ENCODE assay signal across 19 cellular contexts in the genomic region with DNA sequence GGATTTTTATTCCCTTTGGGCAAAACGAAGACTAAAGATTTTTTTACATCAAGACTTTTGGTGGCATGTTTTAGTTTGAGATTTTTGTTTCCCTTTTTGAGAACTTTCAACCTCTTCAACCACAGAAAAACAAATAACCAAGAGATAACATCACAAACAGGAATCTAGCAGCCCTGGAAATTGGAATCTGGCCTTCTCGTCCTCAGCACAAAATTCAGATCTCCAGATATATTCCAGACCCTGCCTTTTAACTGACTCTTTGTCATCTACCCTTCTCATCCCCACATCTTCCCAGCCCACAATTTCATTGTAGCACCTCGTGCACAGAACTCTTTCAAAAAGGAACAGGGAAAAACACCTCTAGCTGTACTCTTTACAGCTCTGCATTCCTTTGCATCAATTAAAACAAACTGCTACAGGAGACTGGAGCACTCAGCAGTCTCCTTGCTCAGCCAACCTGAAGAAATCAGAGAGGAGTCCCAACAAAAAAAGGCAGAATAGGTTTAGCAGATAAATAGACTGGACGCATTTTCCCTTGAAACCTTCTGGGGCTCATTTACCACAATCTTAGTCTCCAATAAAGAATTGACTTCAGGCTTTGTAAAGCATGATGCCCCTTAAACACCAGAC.
DNase-seq lines count a peak whose midpoint lies in the region; TF ChIP-seq lines count a peak whose summit lies in the region.
"Had no signal": no experiment of that assay in that cellular context is flagged by ENCODE, and none has a peak within 500 bp of the region (broad histone marks: within the 10 kb centered on the region; RNA-seq: fewer than 3 reads in every experiment).

No MANE protein-coding gene starts in this region.

- no peak overlapping the region for H3K27ac ChIP-seq in OCI-LY7 (ENCODE audit: low read depth, low read length, poor library complexity, severe bottlenecking)
- peak overlapping the region; percentile 27 for H3K27ac ChIP-seq in ectodermal cell (ENCODE audit: insufficient read depth, low read depth, low read length, poor library complexity, severe bottlenecking)
- H3K27ac ChIP-seq in hepatocyte: no peak overlapping the region
- H3K27ac ChIP-seq: BLaER1 treated with 17β-estradiol and CSF1 and Interleukin-3, amounts not matched to agents 10 nM and 100 nM; HL-60; SJSA1 had no signal

- H4K20me1 ChIP-seq in OCI-LY7 (ENCODE audit: insufficient read depth, low read length) (no peaks in the 10 kb centered on the region), hepatocyte (ENCODE audit: insufficient read depth, poor library complexity, severe bottlenecking) (no peaks in the 10 kb centered on the region)
- H4K20me1 ChIP-seq: BLaER1 treated with 17β-estradiol and CSF1 and Interleukin-3, amounts not matched to agents 10 nM and 100 nM had no signal

- H3K9me2 ChIP-seq in OCI-LY7 (ENCODE audit: insufficient read depth, low read length) (no peaks in the 10 kb centered on the region), hepatocyte (replicated peaks; ENCODE audit: insufficient read depth) (no peaks in the 10 kb centered on the region)

- H3K4me2 ChIP-seq in OCI-LY7 (ENCODE audit: low read length) (no peak overlapping the region; the same call in 1 of the 2 replicates), hepatocyte (no peak overlapping the region)
- H3K4me2 ChIP-seq: BLaER1 treated with 17β-estradiol and CSF1 and Interleukin-3, amounts not matched to agents 10 nM and 100 nM had no signal

- no peaks in the 10 kb centered on the region for H3K9me3 Mint-ChIP-seq in nephron

- H3K79me2 ChIP-seq in OCI-LY7 (ENCODE audit: insufficient read depth, low read depth, low read length) (no peaks in the 10 kb centered on the region), hepatocyte (no peaks in the 10 kb centered on the region)

- H3K27me3 ChIP-seq in BJ (ENCODE audit: control insufficient read depth, insufficient read depth, low read length): no peaks in the 10 kb centered on the region
- H3K27me3 ChIP-seq in ectodermal cell (ENCODE audit: control insufficient read depth, insufficient read depth, low read length, poor library complexity, severe bottlenecking): no peaks in the 10 kb centered on the region
- H3K27me3 ChIP-seq in hepatocyte: no peaks in the 10 kb centered on the region
- H3K27me3 ChIP-seq: BLaER1 treated with 17β-estradiol and CSF1 and Interleukin-3, amounts not matched to agents 10 nM and 100 nM; SJSA1 had no signal

- H3K27ac Mint-ChIP-seq in nephron: peak overlapping the region in 2 of 3 experiments; percentile 19 to 71

- CTCF ChIA-PET in BJ (lab: Yijun Ruan, JAX) (no interaction called here), OCI-LY7 (lab: Charles Lee; ENCODE audit: unreplicated experiment) (no interaction called here)

- H3K9me3 ChIP-seq in OCI-LY7 (ENCODE audit: low read length) (peaks cover 4% of the 10 kb centered on the region; the same call in 1 of the 2 replicates), ectodermal cell (ENCODE audit: control insufficient read depth, low read length) (no peaks in the 10 kb centered on the region), hepatocyte (ENCODE audit: low read depth) (no peaks in the 10 kb centered on the region)
- H3K9me3 ChIP-seq: BLaER1 treated with 17β-estradiol and CSF1 and Interleukin-3, amounts not matched to agents 10 nM and 100 nM; SJSA1 had no signal

- intact Hi-C loops in OCI-LY7 (cut with micrococcal nuclease; ENCODE audit: unreplicated experiment): no loop called here

- peaks cover 8% of the 10 kb centered on the region for H3K27me3 Mint-ChIP-seq in nephron (ENCODE audit: low read depth)

- POLR2A ChIA-PET in BJ (lab: Charles Lee): no interaction called here
- POLR2A ChIA-PET in OCI-LY7 (lab: Charles Lee): no interaction called here

- H3K36me3 Mint-ChIP-seq in nephron (ENCODE audit: low read depth): no peaks in the 10 kb centered on the region

- DNase-seq in BJ (ENCODE audit: low read depth): peak; percentile 10
- DNase-seq in OCI-LY7 (ENCODE audit: low spot score): no peak
- DNase-seq in SW 1271 (lab: John Stamatoyannopoulos, UW): no peak
- DNase-seq in COR-L47 (lab: John Stamatoyannopoulos, UW): no peak
- DNase-seq in NCI-H510A treated with DMSO at 0.1 percent for 48 hours (lab: John Stamatoyannopoulos, UW): no peak
- no peak for DNase-seq in hepatocyte (ENCODE audit: low spot score)
- DNase-seq: 8988T, DMS 273 treated with DMSO at 0.1 percent for 48 hours, EL, H9, NCI-H1436 treated with DMSO at 0.1 percent for 48 hours, NCI-H2081, NCI-H510A, NCI-H82 had no signal

- H2AFZ ChIP-seq in OCI-LY7 (ENCODE audit: low read length) (peak overlapping the region; percentile 74), hepatocyte (no peak overlapping the region)

- no peaks in the 10 kb centered on the region for H3K36me3 ChIP-seq in BJ (ENCODE audit: control insufficient read depth, insufficient read depth, low read length)
- H3K36me3 ChIP-seq in OCI-LY7 (ENCODE audit: insufficient read depth, low read length): no peaks in the 10 kb centered on the region
- H3K36me3 ChIP-seq in ectodermal cell (ENCODE audit: control insufficient read depth, insufficient read depth, low read length): no peaks in the 10 kb centered on the region
- H3K36me3 ChIP-seq in hepatocyte (replicated peaks; ENCODE audit: insufficient read depth, low read depth): no peaks in the 10 kb centered on the region
- H3K36me3 ChIP-seq: BLaER1 treated with 17β-estradiol and CSF1 and Interleukin-3, amounts not matched to agents 10 nM and 100 nM; SJSA1 had no signal

- H3K4me3 Mint-ChIP-seq in nephron: no peak overlapping the region
- H3K4me3 Mint-ChIP-seq: H9 had no signal

- H3K4me3 ChIP-seq in BJ (ENCODE audit: low read depth, low read length) (no peak overlapping the region), OCI-LY7 (ENCODE audit: low read depth, low read length, poor library complexity, severe bottlenecking) (no peak overlapping the region), ectodermal cell (ENCODE audit: insufficient read depth, low read depth, low read length) (no peak overlapping the region), hepatocyte (no peak overlapping the region)
- H3K4me3 ChIP-seq: BLaER1 treated with 17β-estradiol and CSF1 and Interleukin-3, amounts not matched to agents 10 nM and 100 nM; SJSA1 had no signal

- TF ChIP-seq CTCF in BJ (IDR thresholded peaks at IDR 0.05; ENCODE audit: insufficient read depth, low read depth, low read length): no peak
- no peak for TF ChIP-seq CTCF in OCI-LY7 (conservative IDR thresholded peaks at IDR 0.05; ENCODE audit: low read length)
- no peak for TF ChIP-seq CTCF in nephron (IDR thresholded peaks at IDR 0.05; ENCODE audit: unreplicated experiment in 3 of 3)
- TF ChIP-seq CTCF in hepatocyte (IDR thresholded peaks at IDR 0.05; ENCODE audit: poor library complexity): no peak

- WGBS in ectodermal cell, 2 experiments: 67 to 73% methylated on average over 3 to 4 of the region's 4 CpGs
- 48% methylated on average over 4 of the region's 4 CpGs for WGBS in hepatocyte (ENCODE audit: low lambda C conversion rate, missing lambda C conversion rate)

- no TSS peak for BruUV-seq in OCI-LY7 (replicated peaks; lab: Mats Ljungman, UMichigan)

- H3K4me1 Mint-ChIP-seq in nephron: peaks cover 4% of the 10 kb centered on the region

- H3K4me1 ChIP-seq in OCI-LY7 (ENCODE audit: insufficient read depth, low read length, poor library complexity, severe bottlenecking) (peaks cover 34% of the 10 kb centered on the region), ectodermal cell (ENCODE audit: control insufficient read depth, insufficient read depth, low read length) (peaks cover 26% of the 10 kb centered on the region), hepatocyte (ENCODE audit: insufficient read depth) (peaks cover 3% of the 10 kb centered on the region)
- H3K4me1 ChIP-seq: SJSA1 had no signal
